ENCODE assay signal across 8 cellular contexts in the genomic region with DNA sequence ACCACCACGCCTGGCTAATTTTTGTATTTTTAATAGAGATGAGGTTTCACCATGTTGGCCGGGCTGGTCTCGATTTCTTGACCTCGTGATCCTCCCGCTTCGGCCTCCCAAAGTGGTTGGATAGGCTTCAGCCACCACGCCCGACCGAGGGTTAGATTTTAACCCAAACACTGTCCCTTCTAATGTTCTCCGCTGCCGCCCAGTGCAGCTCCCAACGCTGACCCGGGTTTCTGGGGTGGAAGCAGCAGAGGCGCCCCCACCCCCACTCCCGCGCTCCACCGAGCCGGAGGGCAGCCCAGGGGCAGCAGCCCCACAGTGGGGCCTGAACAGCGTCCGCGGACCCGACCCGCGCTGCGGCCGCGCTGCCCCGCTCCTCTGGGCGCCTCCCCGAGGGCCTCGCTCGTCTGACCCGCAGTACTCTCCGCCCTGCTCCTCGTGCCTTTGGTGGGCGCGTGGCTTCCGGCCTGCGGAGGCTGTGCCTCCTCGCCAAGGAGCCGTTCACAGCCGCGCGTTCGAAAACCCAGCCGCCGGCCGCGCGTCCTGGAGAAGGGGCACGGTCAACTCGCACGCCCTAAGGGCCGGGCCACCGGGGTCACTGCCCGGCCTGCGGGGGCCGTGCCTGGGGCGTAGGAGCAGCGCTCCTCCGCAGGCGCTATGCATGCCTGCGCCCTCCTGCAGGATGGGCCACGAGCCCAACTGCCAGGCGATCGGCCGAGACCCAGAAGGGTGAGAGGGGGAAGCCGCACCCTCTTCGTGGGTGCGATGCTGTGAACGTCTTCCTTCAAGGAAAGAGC.
DNase-seq lines count a peak whose midpoint lies in the region; ATAC-seq and TF ChIP-seq lines count a peak whose summit lies in the region.

No MANE protein-coding gene starts in this region.

- no peaks in the 10 kb centered on the region for H3K36me3 Mint-ChIP-seq in activated CD8-positive, alpha-beta T cell treated with anti-CD3 and anti-CD28 coated beads for 36 hours (ENCODE audit: low read depth)
- H3K36me3 Mint-ChIP-seq in activated CD8-positive, alpha-beta T cell treated with anti-CD3 and anti-CD28 coated beads, Interleukin-2, amount 10 ng/mL, durations not matched to agents 7 days and 5 days (ENCODE audit: low read depth): no peaks in the 10 kb centered on the region

- intact Hi-C loops in activated CD8-positive, alpha-beta T cell treated with anti-CD3 and anti-CD28 coated beads for 36 hours (cut with micrococcal nuclease): no loop called here

- ATAC-seq in activated CD8-positive, alpha-beta T cell treated with anti-CD3 and anti-CD28 coated beads for 36 hours: no peak
- no peak for ATAC-seq in activated CD8-positive, alpha-beta T cell treated with anti-CD3 and anti-CD28 coated beads, Interleukin-2, amount 10 ng/mL, durations not matched to agents 7 days and 5 days

- H3K9ac ChIP-seq in subcutaneous abdominal adipose tissue (ENCODE audit: low read length in 5 of 5): peak overlapping the region in 2 of 5 donors; percentile 4 to 8

- no peak overlapping the region for H3K27ac ChIP-seq in subcutaneous abdominal adipose tissue (ENCODE audit: low read depth, low read length)

- POLR2A ChIA-PET in activated CD8-positive, alpha-beta T cell treated with anti-CD3 and anti-CD28 coated beads for 36 hours (lab: Charles Lee): no interaction called here
- POLR2A ChIA-PET in activated CD8-positive, alpha-beta T cell treated with anti-CD3 and anti-CD28 coated beads, Interleukin-2, amount 10 ng/mL, durations not matched to agents 7 days and 5 days (lab: Charles Lee): no interaction called here

- peaks cover 0 to 1% (median 0%) of the 10 kb centered on the region in 5 donors for H3K9me3 ChIP-seq in subcutaneous abdominal adipose tissue (ENCODE audit: control insufficient read depth in 5 of 5, low read length in 5 of 5)

- peaks cover 59% of the 10 kb centered on the region for H3K27me3 Mint-ChIP-seq in activated CD8-positive, alpha-beta T cell treated with anti-CD3 and anti-CD28 coated beads for 36 hours
- H3K27me3 Mint-ChIP-seq in activated CD8-positive, alpha-beta T cell treated with anti-CD3 and anti-CD28 coated beads, Interleukin-2, amount 10 ng/mL, durations not matched to agents 7 days and 5 days (ENCODE audit: low read depth): peaks cover 61% of the 10 kb centered on the region

- no peak for TF ChIP-seq CTCF in activated CD8-positive, alpha-beta T cell treated with anti-CD3 and anti-CD28 coated beads for 36 hours (IDR thresholded peaks at IDR 0.05)
- TF ChIP-seq CTCF in kidney epithelial cell (IDR thresholded peaks at IDR 0.05; ENCODE audit: insufficient read depth, low read length, poor library complexity, severe bottlenecking): no peak

- H3K4me3 ChIP-seq in kidney epithelial cell (ENCODE audit: low read depth, low read length): peak overlapping the region; percentile 16
- peak overlapping the region in 4 of 5 donors; percentile 27 to 66 (median 52) for H3K4me3 ChIP-seq in subcutaneous abdominal adipose tissue (ENCODE audit: low read depth in 1 of 5, low read length in 5 of 5)

- CTCF ChIA-PET in activated CD8-positive, alpha-beta T cell treated with anti-CD3 and anti-CD28 coated beads for 36 hours (lab: Charles Lee): interaction anchor here (0.7 to 2.6 kb wide), 7 partner anchors 9 to 379 kb away, joined by 3 to 8 read pairs (median 3); no protein-coding TSS in a partner anchor
- CTCF ChIA-PET in activated CD8-positive, alpha-beta T cell treated with anti-CD3 and anti-CD28 coated beads, Interleukin-2, amount 10 ng/mL, durations not matched to agents 7 days and 5 days (lab: Charles Lee): interaction anchor here (0.9 to 3.0 kb wide), 8 partner anchors 10 to 1051 kb away, joined by 3 to 16 read pairs (median 4); no protein-coding TSS in a partner anchor

- H3K4me1 Mint-ChIP-seq in activated CD8-positive, alpha-beta T cell treated with anti-CD3 and anti-CD28 coated beads for 36 hours (ENCODE audit: low read depth): peaks cover 8% of the 10 kb centered on the region
- peaks cover 13% of the 10 kb centered on the region for H3K4me1 Mint-ChIP-seq in activated CD8-positive, alpha-beta T cell treated with anti-CD3 and anti-CD28 coated beads, Interleukin-2, amount 10 ng/mL, durations not matched to agents 7 days and 5 days (ENCODE audit: low read depth)

- H3K9me3 Mint-ChIP-seq in activated CD8-positive, alpha-beta T cell treated with anti-CD3 and anti-CD28 coated beads for 36 hours: peaks cover 4% of the 10 kb centered on the region
- peaks cover 6% of the 10 kb centered on the region for H3K9me3 Mint-ChIP-seq in activated CD8-positive, alpha-beta T cell treated with anti-CD3 and anti-CD28 coated beads, Interleukin-2, amount 10 ng/mL, durations not matched to agents 7 days and 5 days (ENCODE audit: insufficient read depth)

- H3K27me3 ChIP-seq in kidney epithelial cell (ENCODE audit: control insufficient read depth, insufficient read depth, low read length): peaks cover 16% of the 10 kb centered on the region
- peaks cover 0 to 24% (median 17%) of the 10 kb centered on the region in 5 donors for H3K27me3 ChIP-seq in subcutaneous abdominal adipose tissue (ENCODE audit: control insufficient read depth in 5 of 5, insufficient read depth in 4 of 5, low read length in 5 of 5)

- H3K36me3 ChIP-seq in kidney epithelial cell (ENCODE audit: control insufficient read depth, insufficient read depth, low read length) (no peaks in the 10 kb centered on the region), subcutaneous abdominal adipose tissue (ENCODE audit: control insufficient read depth in 5 of 5, insufficient read depth in 5 of 5, low read length in 5 of 5) (no peaks in the 10 kb centered on the region)

- no peak overlapping the region for H3K4me3 Mint-ChIP-seq in activated CD8-positive, alpha-beta T cell treated with anti-CD3 and anti-CD28 coated beads for 36 hours
- H3K4me3 Mint-ChIP-seq in activated CD8-positive, alpha-beta T cell treated with anti-CD3 and anti-CD28 coated beads, Interleukin-2, amount 10 ng/mL, durations not matched to agents 7 days and 5 days: no peak overlapping the region

- no peak overlapping the region for H3K27ac Mint-ChIP-seq in activated CD8-positive, alpha-beta T cell treated with anti-CD3 and anti-CD28 coated beads for 36 hours
- no peak overlapping the region for H3K27ac Mint-ChIP-seq in activated CD8-positive, alpha-beta T cell treated with anti-CD3 and anti-CD28 coated beads, Interleukin-2, amount 10 ng/mL, durations not matched to agents 7 days and 5 days

- peak; percentile 10 for DNase-seq in activated CD8-positive, alpha-beta T cell treated with anti-CD3 and anti-CD28 coated beads for 36 hours
- no peak for DNase-seq in activated CD8-positive, alpha-beta T cell treated with anti-CD3 and anti-CD28 coated beads, Interleukin-2, amount 10 ng/mL, durations not matched to agents 7 days and 5 days
- DNase-seq in activated gamma-delta T cell (lab: John Stamatoyannopoulos, UW) (peak; percentile 22), kidney epithelial cell (ENCODE audit: low read depth) (no peak), MV-4-11 (lab: John Stamatoyannopoulos, UW) (no peak), ecto neural progenitor cell (ENCODE audit: low spot score) (no peak), mesenteric fat pad (ENCODE audit: low spot score) (no peak)

- peaks cover 3 to 26% (median 20%) of the 10 kb centered on the region in 5 donors for H3K4me1 ChIP-seq in subcutaneous abdominal adipose tissue (ENCODE audit: control insufficient read depth in 5 of 5, insufficient read depth in 5 of 5, low read length in 5 of 5)

Comparison
In these comparisons a context has a peak if more than half of its experiments do, and no peak if none do; other contexts are left out.
1. DNase-seq: peak in activated CD8-positive, alpha-beta T cell treated with anti-CD3 and anti-CD28 coated beads for 36 hours (single experiment) and activated gamma-delta T cell (single experiment); none in activated CD8-positive, alpha-beta T cell treated with anti-CD3 and anti-CD28 coated beads, Interleukin-2, amount 10 ng/mL, durations not matched to agents 7 days and 5 days (single experiment), kidney epithelial cell (single experiment), MV-4-11 (single experiment), ecto neural progenitor cell (single experiment) and mesenteric fat pad (single experiment).